ENCODE assay signal across 9 cellular contexts in genomic region chr2:9310827-9311226, GRCh38.
A peak's percentile ranks its signal among the peaks of the same experiment; 100 is the strongest.
DNase-seq lines count a peak whose midpoint lies in the region; ATAC-seq and TF ChIP-seq lines count a peak whose summit lies in the region.
"Had no signal": no experiment of that assay in that cellular context is flagged by ENCODE, and none has a peak within 500 bp of the region (broad histone marks: within the 10 kb centered on the region; RNA-seq: fewer than 3 reads in every experiment).

No MANE protein-coding gene starts in this region.

- peaks cover 23% of the 10 kb centered on the region for H3F3A ChIP-seq in MM.1S (ENCODE audit: insufficient read depth, low read length)

- 50% methylated on average over 2 of the region's 2 CpGs for WGBS in mammary epithelial cell (ENCODE audit: low coverage, missing lambda C conversion rate)

- no peak for ATAC-seq in HG02981 (IDR thresholded peaks at IDR 0.05; ENCODE audit: unreplicated experiment)
- ATAC-seq in GM19395 (IDR thresholded peaks at IDR 0.05; ENCODE audit: unreplicated experiment) = no peak

- H3K9me3 ChIP-seq in mammary epithelial cell (replicated peaks; ENCODE audit: insufficient read depth, low read length) = no peaks in the 10 kb centered on the region
- H3K9me3 ChIP-seq in MM.1S (replicated peaks; ENCODE audit: insufficient read depth, low read length) = no peaks in the 10 kb centered on the region

- H3K9ac ChIP-seq in mammary epithelial cell (ENCODE audit: insufficient read depth, low read length) (peak overlapping the region; percentile 80), MM.1S (ENCODE audit: low read length) (no peak overlapping the region)

- H2AFZ ChIP-seq in mammary epithelial cell (ENCODE audit: low read depth, low read length) (no peak overlapping the region), MM.1S (ENCODE audit: low read length) (no peak overlapping the region)

- BruUV-seq in mammary epithelial cell (replicated peaks; lab: Mats Ljungman, UMichigan) = TSS peak; percentile 11

- H3K27ac ChIP-seq in mammary epithelial cell (ENCODE audit: insufficient read depth, low read depth, low read length) = peak overlapping the region; percentile 95
- no peak overlapping the region for H3K27ac ChIP-seq in MM.1S (ENCODE audit: low read length)

- H4K20me1 ChIP-seq in mammary epithelial cell (ENCODE audit: insufficient read depth, low read length) (no peaks in the 10 kb centered on the region), MM.1S (ENCODE audit: insufficient read depth, low read length) (no peaks in the 10 kb centered on the region)

- peaks cover 73% of the 10 kb centered on the region for H3K4me1 ChIP-seq in mammary epithelial cell (ENCODE audit: insufficient read depth, low read length)
- peaks cover 36% of the 10 kb centered on the region for H3K4me1 ChIP-seq in MM.1S (ENCODE audit: low read length)

- peak; percentile 77 for DNase-seq in HT1080 (ENCODE audit: low read depth)
- peak; percentile 55 for DNase-seq in mammary epithelial cell
- peak; percentile 76 for DNase-seq in kidney tubule cell (ENCODE audit: low spot score)
- DNase-seq in stromal cell of bone marrow (ENCODE audit: low read depth) = peak; percentile 12
- no peak for DNase-seq in activated CD8-positive, alpha-beta memory T cell treated with anti-CD3 and anti-CD28 coated beads, Interleukin-2, amount 50 U/mL, for 4 hours
- DNase-seq in MM.1S = no peak
- DNase-seq: activated CD4-positive, alpha-beta T cell treated with anti-CD3 and anti-CD28 coated beads, Interleukin-2, amount 50 U/mL, for 48 hours had no signal

- H3K4me3 ChIP-seq in mammary epithelial cell (replicated peaks in 1 of 3; ENCODE audit: insufficient read depth in 1 of 3, low read depth in 2 of 3, low read length in 3 of 3) = no peak overlapping the region
- no peak overlapping the region for H3K4me3 ChIP-seq in MM.1S (ENCODE audit: low read length)

- CTCF ChIA-PET in mammary epithelial cell (lab: Charles Lee; ENCODE audit: low non-redundant PET) = interaction anchor here (0.6 to 1.1 kb wide), 3 partner anchors 11 to 25 kb away, joined by 3 to 37 read pairs (median 3); no protein-coding TSS in a partner anchor

- no peak for TF ChIP-seq CTCF in mammary epithelial cell (conservative IDR thresholded peaks at IDR 0.05 in 1 of 2, IDR thresholded peaks at IDR 0.05 in 1 of 2; ENCODE audit: extremely low read depth in 1 of 2, insufficient read depth in 1 of 2, low read depth in 1 of 2, low read length in 2 of 2)
- TF ChIP-seq CTCF in MM.1S (IDR thresholded peaks at IDR 0.05; ENCODE audit: low read length) = no peak

- H3K36me3 ChIP-seq in mammary epithelial cell (ENCODE audit: insufficient read depth, low read length) (peaks cover 5% of the 10 kb centered on the region), MM.1S (replicated peaks; ENCODE audit: insufficient read depth, low read length) (no peaks in the 10 kb centered on the region)

- H3K79me2 ChIP-seq in mammary epithelial cell (ENCODE audit: insufficient read depth, low read length) (peaks cover 82% of the 10 kb centered on the region), MM.1S (ENCODE audit: low read length) (peaks cover 58% of the 10 kb centered on the region)

- H3K9me2 ChIP-seq in MM.1S (replicated peaks; ENCODE audit: insufficient read depth, low read length) = no peaks in the 10 kb centered on the region

- dilution Hi-C loops in mammary epithelial cell (cut with HindIII; ENCODE audit: low sequenced_read_pairs) = no loop called here

- H3K27me3 ChIP-seq in mammary epithelial cell (ENCODE audit: insufficient read depth, low read length) (no peaks in the 10 kb centered on the region), MM.1S (replicated peaks; ENCODE audit: insufficient read depth, low read length) (no peaks in the 10 kb centered on the region)

- intact Hi-C loops in mammary epithelial cell (cut with micrococcal nuclease) = loop anchor here (1.0 to 2.0 kb wide), 6 partner anchors 11 to 168 kb away; partner anchors contain the start of gene ASAP2

- in situ Hi-C loops in mammary epithelial cell (cut with MboI; ENCODE audit: low sequenced_read_pairs in 2 of 2) = loop anchor here in 1 of 2 donors (10.0 kb wide), 1 partner anchor 106 kb away; the partner anchor contains the start of gene ASAP2

- H3K4me2 ChIP-seq in mammary epithelial cell (ENCODE audit: insufficient read depth, low read depth, low read length) (peak overlapping the region; percentile 80), MM.1S (ENCODE audit: low read depth, low read length) (no peak overlapping the region)

Comparison
In these comparisons a context has a peak if more than half of its experiments do, and no peak if none do; other contexts are left out.
1. DNase-seq: peak in HT1080 (single experiment), mammary epithelial cell (single experiment), kidney tubule cell (single experiment) and stromal cell of bone marrow (single experiment); none in activated CD8-positive, alpha-beta memory T cell treated with anti-CD3 and anti-CD28 coated beads, Interleukin-2, amount 50 U/mL, for 4 hours (single experiment) and MM.1S (single experiment).